In genomic region chr15:63044645-63045437, GRCh38 we compare ENCODE assay signal across 9 cellular contexts. TPM values are rescaled to one million over a fixed set of nuclear protein-coding genes. Genes with fewer than 3 reads are reported as not detected.
DNase-seq lines count a peak whose midpoint lies in the region; ATAC-seq lines count a peak whose summit lies in the region.
"Had no signal": no experiment of that assay in that cellular context is flagged by ENCODE, and none has a peak within 500 bp of the region (broad histone marks: within the 10 kb centered on the region; RNA-seq: fewer than 3 reads in every experiment).

No MANE protein-coding gene starts in this region.

- 32% methylated on average over 6 of the region's 6 CpGs for WGBS in urinary bladder

- peak overlapping the region; percentile 74 to 75 for H3K4me3 ChIP-seq in duodenal mucosa (ENCODE audit: low read depth in 1 of 2, low read length in 2 of 2)
- H3K4me3 ChIP-seq in urinary bladder (ENCODE audit: low read depth, low read length): peak overlapping the region; percentile 66

- peak overlapping the region; percentile 57 to 68 for H3K9ac ChIP-seq in duodenal mucosa (ENCODE audit: low read depth in 1 of 2, low read length in 2 of 2)

- no peaks in the 10 kb centered on the region for H3K9me3 ChIP-seq in duodenal mucosa (ENCODE audit: control insufficient read depth in 1 of 2, low read length in 2 of 2)

- H3K4me1 ChIP-seq in duodenal mucosa (ENCODE audit: control insufficient read depth in 1 of 2, insufficient read depth in 2 of 2, low read length in 2 of 2) (peaks cover 19 to 24% of the 10 kb centered on the region in 2 donors), urinary bladder (ENCODE audit: insufficient read depth) (no peaks in the 10 kb centered on the region)

- DNase-seq in LHCN-M2 (ENCODE audit: low read depth) (peak; percentile 40), lung microvascular endothelial cell (ENCODE audit: low read depth in 2 of 2) (peak; percentile 47 to 50), NCI-H69 (lab: John Stamatoyannopoulos, UW) (no peak)
- DNase-seq: Kasumi-1; stimulated activated CD4-positive, alpha-beta T cell treated with anti-CD3 and anti-CD28 coated beads, Interleukin-4, amount 100 ng/mL, for 1 hour had no signal

- peaks cover 32 to 33% of the 10 kb centered on the region in 2 donors for H3K27me3 ChIP-seq in duodenal mucosa (ENCODE audit: control insufficient read depth in 1 of 2, insufficient read depth in 2 of 2, low read length in 2 of 2)

- ATAC-seq in HG03095 (IDR thresholded peaks at IDR 0.05; ENCODE audit: unreplicated experiment): no peak
- ATAC-seq in GM21619 (IDR thresholded peaks at IDR 0.05; ENCODE audit: unreplicated experiment): no peak

- H3K27ac ChIP-seq in duodenal mucosa (ENCODE audit: low read depth, low read length): peak overlapping the region; percentile 1
- H3K27ac ChIP-seq in urinary bladder (ENCODE audit: low read depth): no peak overlapping the region

- H3K36me3 ChIP-seq in duodenal mucosa (ENCODE audit: control insufficient read depth in 1 of 2, insufficient read depth in 2 of 2, low read length in 2 of 2) (no peaks in the 10 kb centered on the region), urinary bladder (ENCODE audit: insufficient read depth) (no peaks in the 10 kb centered on the region)

RNA-seq across cellular contexts. Expression of gene TPM1, which starts 2.3 kb away (rescaled TPM):
- total RNA-seq in LHCN-M2 (2014; rRNA removed) (192 and 202 TPM in 2 replicates), lung microvascular endothelial cell (164 and 217 TPM in 2 replicates), urinary bladder (1,685 TPM)
- polyA plus RNA-seq in LHCN-M2 (2012): 1,083 TPM
- 3,649 TPM for polyA plus RNA-seq in urinary bladder
